Comparison of ENCODE assay signal across 27 cellular contexts in the genomic region with DNA sequence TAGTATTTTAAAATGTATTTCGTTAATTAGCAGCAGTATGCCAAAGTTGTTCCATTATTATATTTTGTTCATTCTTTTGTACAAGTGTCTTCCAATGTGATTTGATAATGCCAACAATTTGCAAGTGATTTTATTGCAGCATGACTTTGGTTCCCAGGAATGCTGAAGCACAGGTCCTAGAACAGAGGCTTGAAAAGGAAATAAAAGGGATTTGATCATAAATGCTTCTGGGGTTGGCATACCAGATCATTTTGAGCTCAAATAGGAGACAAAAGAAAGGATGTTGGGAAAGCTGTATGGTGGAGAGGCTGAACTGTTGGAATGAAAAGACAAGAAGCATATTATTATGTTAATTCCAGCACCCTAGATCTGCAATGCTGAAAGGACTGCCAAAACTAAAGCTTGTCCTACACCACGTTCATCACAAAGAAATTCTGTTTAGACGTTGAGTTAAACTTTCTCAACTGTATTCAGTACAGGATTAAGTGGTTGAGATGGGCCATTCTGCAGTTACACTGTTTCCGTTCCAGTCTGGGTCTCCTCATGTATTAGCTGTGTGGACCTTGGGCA.
DNase-seq lines count a peak whose midpoint lies in the region; ATAC-seq, FAIRE-seq and TF ChIP-seq lines count a peak whose summit lies in the region.
"Had no signal": no experiment of that assay in that cellular context is flagged by ENCODE, and none has a peak within 500 bp of the region (broad histone marks: within the 10 kb centered on the region; RNA-seq: fewer than 3 reads in every experiment).

No MANE protein-coding gene starts in this region.

- peak overlapping the region; percentile 45 for H3K4me3 Mint-ChIP-seq in type B pancreatic cell
- H3K4me3 Mint-ChIP-seq in activated CD8-positive, alpha-beta T cell treated with anti-CD3 and anti-CD28 coated beads for 36 hours, result no peak overlapping the region
- H3K4me3 Mint-ChIP-seq: activated CD4-positive, alpha-beta memory T cell treated with anti-CD3 and anti-CD28 coated beads, Interleukin-2, amount 10 ng/mL, durations not matched to agents 7 days and 5 days; dendritic cell treated with granulocyte-macrophage colony-stimulating factor and Interleukin-4, amounts not matched to agents 40 ng/mL and 50 ng/mL, for 4 days; IgD-negative memory B cell; immature natural killer cell; natural killer cell treated with Interleukin-12 subunit alpha and Interleukin-12 subunit beta and Interleukin-15 and Interleukin-18, amount 100 ng/mL, for 72 hours; stimulated activated effector memory CD8-positive, alpha-beta T cell treated with anti-CD3 and anti-CD28 coated beads, Interleukin-12 subunit alpha, Interleukin-12 subunit beta, amount 100 ng/mL, for 72 hours had no signal

- no peaks in the 10 kb centered on the region for H3K4me1 Mint-ChIP-seq in type B pancreatic cell (ENCODE audit: unreplicated experiment)
- H3K4me1 Mint-ChIP-seq in activated CD8-positive, alpha-beta T cell treated with anti-CD3 and anti-CD28 coated beads for 36 hours (ENCODE audit: low read depth), result no peaks in the 10 kb centered on the region
- H3K4me1 Mint-ChIP-seq: activated CD4-positive, alpha-beta memory T cell treated with anti-CD3 and anti-CD28 coated beads, Interleukin-2, amount 10 ng/mL, durations not matched to agents 7 days and 5 days; immature natural killer cell; stimulated activated effector memory CD8-positive, alpha-beta T cell treated with anti-CD3 and anti-CD28 coated beads, Interleukin-12 subunit alpha, Interleukin-12 subunit beta, amount 100 ng/mL, for 72 hours had no signal

- no peak overlapping the region for H3K4me3 ChIP-seq in HCT116 (replicated peaks in 1 of 2; ENCODE audit: low read depth in 1 of 2, low read length in 2 of 2)
- no peak overlapping the region for H3K4me3 ChIP-seq in keratinocyte (ENCODE audit: control insufficient read depth in 2 of 3, extremely low read depth in 1 of 3, insufficient read depth in 2 of 3, low read depth in 1 of 3, low read length in 3 of 3)
- H3K4me3 ChIP-seq in ascending aorta, result no peak overlapping the region
- H3K4me3 ChIP-seq: breast epithelium, left ventricle myocardium inferior, suprapubic skin had no signal

- peaks cover 7% of the 10 kb centered on the region for H3K9me3 Mint-ChIP-seq in type B pancreatic cell
- no peaks in the 10 kb centered on the region for H3K9me3 Mint-ChIP-seq in activated CD8-positive, alpha-beta T cell treated with anti-CD3 and anti-CD28 coated beads for 36 hours
- H3K9me3 Mint-ChIP-seq: immature natural killer cell; natural killer cell treated with Interleukin-12 subunit alpha and Interleukin-12 subunit beta and Interleukin-15 and Interleukin-18, amount 100 ng/mL, for 72 hours; stimulated activated effector memory CD8-positive, alpha-beta T cell treated with anti-CD3 and anti-CD28 coated beads, Interleukin-12 subunit alpha, Interleukin-12 subunit beta, amount 100 ng/mL, for 72 hours had no signal

- H3K27ac ChIP-seq in HCT116 (ENCODE audit: low read depth, low read length) (no peak overlapping the region), VCaP (peak overlapping the region; percentile 32; the same call in 1 of the 2 replicates), keratinocyte (ENCODE audit: control insufficient read depth, insufficient read depth, low read length) (no peak overlapping the region), ascending aorta (no peak overlapping the region)
- H3K27ac ChIP-seq: breast epithelium, HL-60, left ventricle myocardium inferior, RWPE1, suprapubic skin had no signal

- no peaks in the 10 kb centered on the region for H3K27me3 Mint-ChIP-seq in type B pancreatic cell
- no peaks in the 10 kb centered on the region for H3K27me3 Mint-ChIP-seq in activated CD8-positive, alpha-beta T cell treated with anti-CD3 and anti-CD28 coated beads for 36 hours
- H3K27me3 Mint-ChIP-seq: activated CD4-positive, alpha-beta memory T cell treated with anti-CD3 and anti-CD28 coated beads, Interleukin-2, amount 10 ng/mL, durations not matched to agents 7 days and 5 days; dendritic cell treated with granulocyte-macrophage colony-stimulating factor and Interleukin-4, amounts not matched to agents 40 ng/mL and 50 ng/mL, for 4 days; IgD-negative memory B cell; natural killer cell treated with Interleukin-12 subunit alpha and Interleukin-12 subunit beta and Interleukin-15 and Interleukin-18, amount 100 ng/mL, for 72 hours had no signal

- 0 out of 2 replicates have a peak, but pooled peaks cover 2% of the 10 kb centered on the region for H3K79me2 ChIP-seq in HCT116 (ENCODE audit: insufficient read depth, low read length)
- H3K79me2 ChIP-seq in keratinocyte (ENCODE audit: control insufficient read depth, insufficient read depth, low read length), result no peaks in the 10 kb centered on the region

- H3K9me3 ChIP-seq in HCT116 (ENCODE audit: control insufficient read depth in 1 of 2, insufficient read depth in 1 of 2, low read depth in 1 of 2, low read length in 2 of 2) (peaks cover 0 to 4% of the 10 kb centered on the region in 2 experiments; a peak in 1 of 4 replicates), keratinocyte (ENCODE audit: control insufficient read depth, low read depth, low read length) (no peaks in the 10 kb centered on the region), ascending aorta (no peaks in the 10 kb centered on the region)
- H3K9me3 ChIP-seq: breast epithelium, left ventricle myocardium inferior, suprapubic skin had no signal

- POLR2A ChIA-PET in HCT116 (lab: Charles Lee), result no interaction called here
- POLR2A ChIA-PET in activated CD8-positive, alpha-beta T cell treated with anti-CD3 and anti-CD28 coated beads for 36 hours (lab: Charles Lee), result no interaction called here

- peaks cover 3 to 15% of the 10 kb centered on the region in 2 experiments; a peak in 2 of 4 replicates for H3K4me1 ChIP-seq in HCT116 (ENCODE audit: control insufficient read depth in 1 of 2, insufficient read depth in 2 of 2, low read length in 2 of 2)
- peaks cover 17% of the 10 kb centered on the region for H3K4me1 ChIP-seq in keratinocyte (ENCODE audit: control insufficient read depth, extremely low read depth, insufficient read depth, low read length)
- H3K4me1 ChIP-seq in ascending aorta, result no peaks in the 10 kb centered on the region
- H3K4me1 ChIP-seq: breast epithelium, left ventricle myocardium inferior, suprapubic skin had no signal

- no peaks in the 10 kb centered on the region for H3K9me2 ChIP-seq in HCT116 (ENCODE audit: insufficient read depth)

- CTCF ChIA-PET in HCT116 (lab: Charles Lee), result no interaction called here
- CTCF ChIA-PET in activated CD8-positive, alpha-beta T cell treated with anti-CD3 and anti-CD28 coated beads for 36 hours (lab: Charles Lee), result no interaction called here

- H3K9me1 ChIP-seq in keratinocyte (ENCODE audit: control insufficient read depth, extremely low read depth, insufficient read depth, low read length), result no peaks in the 10 kb centered on the region

- intact Hi-C loops in HCT116 (cut with micrococcal nuclease), result no loop called here
- intact Hi-C loops in activated CD8-positive, alpha-beta T cell treated with anti-CD3 and anti-CD28 coated beads for 36 hours (cut with micrococcal nuclease), result no loop called here
- intact Hi-C loops in ascending aorta (cut with DNase I), result no loop called here

- peak overlapping the region; percentile 99 for H3K27ac Mint-ChIP-seq in type B pancreatic cell
- no peak overlapping the region for H3K27ac Mint-ChIP-seq in activated CD8-positive, alpha-beta T cell treated with anti-CD3 and anti-CD28 coated beads for 36 hours
- H3K27ac Mint-ChIP-seq: activated CD4-positive, alpha-beta memory T cell treated with anti-CD3 and anti-CD28 coated beads, Interleukin-2, amount 10 ng/mL, durations not matched to agents 7 days and 5 days; immature natural killer cell; natural killer cell treated with Interleukin-12 subunit alpha and Interleukin-12 subunit beta and Interleukin-15 and Interleukin-18, amount 100 ng/mL, for 72 hours; stimulated activated effector memory CD8-positive, alpha-beta T cell treated with anti-CD3 and anti-CD28 coated beads, Interleukin-12 subunit alpha, Interleukin-12 subunit beta, amount 100 ng/mL, for 72 hours had no signal

- H3K27me3 ChIP-seq in HCT116 (ENCODE audit: insufficient read depth, low read length) (no peaks in the 10 kb centered on the region), keratinocyte (ENCODE audit: control insufficient read depth, extremely low read depth, insufficient read depth, low read length) (no peaks in the 10 kb centered on the region), ascending aorta (no peaks in the 10 kb centered on the region)
- H3K27me3 ChIP-seq: breast epithelium, suprapubic skin had no signal

- no peak for ATAC-seq in HCT116
- no peak for ATAC-seq in activated CD8-positive, alpha-beta T cell treated with anti-CD3 and anti-CD28 coated beads for 36 hours
- ATAC-seq: stimulated activated effector memory CD8-positive, alpha-beta T cell treated with anti-CD3 and anti-CD28 coated beads, Interleukin-12 subunit alpha, Interleukin-12 subunit beta, amount 100 ng/mL, for 72 hours had no signal

- H2AFZ ChIP-seq in HCT116 (ENCODE audit: low read depth, low read length, poor library complexity, severe bottlenecking) (no peak overlapping the region), keratinocyte (ENCODE audit: control insufficient read depth, low read length) (no peak overlapping the region)

- DNase-seq in HCT116 (ENCODE audit: low read depth, low spot score), result no peak
- no peak for DNase-seq in keratinocyte (ENCODE audit: low read depth, low spot score)
- no peak for DNase-seq in type B pancreatic cell (ENCODE audit: extremely low spot score, unreplicated experiment)
- no peak for DNase-seq in activated CD8-positive, alpha-beta T cell treated with anti-CD3 and anti-CD28 coated beads for 36 hours
- DNase-seq in ascending aorta (ENCODE audit: low spot score in 2 of 2), result no peak
- DNase-seq in NCI-H226, result no peak
- DNase-seq: activated CD4-positive, alpha-beta memory T cell treated with anti-CD3 and anti-CD28 coated beads, Interleukin-2, amount 10 ng/mL, durations not matched to agents 7 days and 5 days; activated gamma-delta T cell treated with Interleukin-2 at 50 U/mL for 16 hours; activated T-cell treated with anti-CD3 and anti-CD28 coated beads for 4 hours; AML-193; DMS79; head of caudate nucleus; immature natural killer cell; left ventricle myocardium inferior; NCI-H146; NCI-H526; T-helper 9 cell had no signal

- H3K36me3 ChIP-seq in HCT116 (ENCODE audit: control insufficient read depth in 1 of 2, insufficient read depth in 2 of 2, low read length in 2 of 2), result no peaks in the 10 kb centered on the region
- H3K36me3 ChIP-seq in keratinocyte (ENCODE audit: control insufficient read depth in 2 of 2, extremely low read depth in 1 of 2, insufficient read depth in 2 of 2, low read length in 2 of 2), result no peaks in the 10 kb centered on the region
- H3K36me3 ChIP-seq in ascending aorta, result no peaks in the 10 kb centered on the region
- H3K36me3 ChIP-seq: breast epithelium, left ventricle myocardium inferior, suprapubic skin had no signal

- peaks cover 29% of the 10 kb centered on the region for H3K36me3 Mint-ChIP-seq in type B pancreatic cell
- H3K36me3 Mint-ChIP-seq in activated CD8-positive, alpha-beta T cell treated with anti-CD3 and anti-CD28 coated beads for 36 hours (ENCODE audit: low read depth), result peaks cover 2% of the 10 kb centered on the region
- H3K36me3 Mint-ChIP-seq: immature natural killer cell; natural killer cell treated with Interleukin-12 subunit alpha and Interleukin-12 subunit beta and Interleukin-15 and Interleukin-18, amount 100 ng/mL, for 72 hours; stimulated activated effector memory CD8-positive, alpha-beta T cell treated with anti-CD3 and anti-CD28 coated beads, Interleukin-12 subunit alpha, Interleukin-12 subunit beta, amount 100 ng/mL, for 72 hours had no signal

- TF ChIP-seq RAD21 in HCT116 (IDR thresholded peaks at IDR 0.05; ENCODE audit: low read depth), result no peak

- peak; percentile 75 for FAIRE-seq in keratinocyte (lab: Jason Lieb, UNC)
- FAIRE-seq: GM12892 had no signal

- RAD21 ChIA-PET in HCT116 (lab: Charles Lee; ENCODE audit: low non-redundant PET in 1 of 2, low total read pairs in 2 of 2, uncharacterized antibody in 2 of 2, unreplicated experiment in 2 of 2), result no interaction called here

- H3K4me2 ChIP-seq in HCT116 (ENCODE audit: low read length), result no peak overlapping the region
- H3K4me2 ChIP-seq in keratinocyte (ENCODE audit: control insufficient read depth, extremely low read depth, insufficient read depth, low read depth, low read length), result peak overlapping the region; percentile 17

- no TSS peak for BruUV-seq in HCT116 (replicated peaks; lab: Mats Ljungman, UMichigan)

- TF ChIP-seq POLR2A in HCT116 (IDR thresholded peaks at IDR 0.05; ENCODE audit: borderline replicate concordance, extremely low read depth, insufficient read depth, insufficient read length), result no peak

- TF ChIP-seq CTCF in HCT116 (IDR thresholded peaks at IDR 0.05 in 2 of 3, conservative IDR thresholded peaks at IDR 0.05 in 1 of 3; ENCODE audit: borderline replicate concordance in 1 of 3, insufficient read depth in 1 of 3, low read depth in 2 of 3, low read length in 2 of 3), result no peak
- no peak for TF ChIP-seq CTCF in VCaP (conservative IDR thresholded peaks at IDR 0.05)
- TF ChIP-seq CTCF in keratinocyte (optimal IDR thresholded peaks at IDR 0.05 in 1 of 3, IDR thresholded peaks at IDR 0.05 in 1 of 3, conservative IDR thresholded peaks at IDR 0.05 in 1 of 3; ENCODE audit: extremely low read depth in 1 of 3, insufficient read depth in 2 of 3, low read length in 3 of 3), result no peak
- no peak for TF ChIP-seq CTCF in type B pancreatic cell (conservative IDR thresholded peaks at IDR 0.05)
- TF ChIP-seq CTCF in activated CD8-positive, alpha-beta T cell treated with anti-CD3 and anti-CD28 coated beads for 36 hours (IDR thresholded peaks at IDR 0.05), result no peak
- no peak for TF ChIP-seq CTCF in ascending aorta (IDR thresholded peaks at IDR 0.05)

- H3K9ac ChIP-seq in HCT116 (ENCODE audit: low read length) (no peak overlapping the region), keratinocyte (ENCODE audit: control insufficient read depth, extremely low read depth, insufficient read depth, low read length) (no peak overlapping the region)

- H4K20me1 ChIP-seq in HCT116 (ENCODE audit: insufficient read depth) (no peaks in the 10 kb centered on the region), keratinocyte (ENCODE audit: control insufficient read depth, extremely low read depth, insufficient read depth, low read length) (no peaks in the 10 kb centered on the region)

- dilution Hi-C loops in keratinocyte (cut with MboI; ENCODE audit: extremely low pct_ligation_motif_present, low sequenced_read_pairs), result no loop called here
